ENCODE assay signal across 8 cellular contexts in the genomic region with DNA sequence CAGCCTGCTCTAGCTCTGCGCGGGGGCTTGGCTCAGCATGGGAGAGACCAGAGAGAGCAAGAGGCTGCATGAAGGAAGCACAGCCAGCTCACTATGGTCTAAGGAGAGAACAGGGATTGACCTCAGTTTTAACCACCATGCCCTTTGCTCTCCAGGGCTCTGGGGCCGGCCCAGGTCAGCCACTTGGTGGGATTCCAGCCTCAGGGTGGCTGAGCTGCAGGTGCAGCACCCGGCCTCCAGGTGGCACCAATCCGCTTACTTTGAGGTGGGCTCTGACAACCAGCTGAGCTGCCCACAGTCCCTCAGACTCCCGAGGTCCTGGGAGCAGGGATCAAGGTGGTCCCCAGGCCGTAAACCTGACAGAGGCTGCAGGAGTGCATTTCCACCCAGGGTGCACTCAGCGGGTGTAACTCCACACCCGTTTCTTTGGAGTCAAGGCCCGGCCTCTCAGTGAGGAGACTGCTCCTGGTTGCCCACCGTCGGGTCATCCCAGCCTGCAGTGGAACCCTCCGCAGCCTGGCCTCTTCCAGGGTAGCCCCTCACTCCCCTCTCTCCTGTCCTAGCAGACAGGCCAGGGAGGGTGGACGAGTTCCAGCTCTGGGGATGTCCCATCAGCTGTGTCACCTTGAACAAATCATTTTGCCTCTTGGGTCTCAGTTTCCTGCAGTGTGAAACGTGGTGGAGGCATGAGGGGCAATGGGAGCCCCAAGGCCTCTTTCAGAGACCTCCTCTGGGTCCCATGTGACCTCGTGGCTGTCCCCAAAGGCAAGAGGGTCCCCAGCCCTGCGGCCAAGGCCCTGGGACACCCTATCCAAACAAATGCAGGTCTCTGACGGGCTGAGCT. TPM values are rescaled to one million over a fixed set of nuclear protein-coding genes. Genes with fewer than 3 reads are reported as not detected.
DNase-seq lines count a peak whose midpoint lies in the region; ATAC-seq and TF ChIP-seq lines count a peak whose summit lies in the region.

No MANE protein-coding gene starts in this region.

- H4K20me1 ChIP-seq in BLaER1 (no peaks in the 10 kb centered on the region; the same call in 1 of the 2 replicates), OCI-LY3 (ENCODE audit: insufficient read depth, low read length) (no peaks in the 10 kb centered on the region)

- no peaks in the 10 kb centered on the region for H3K9me3 Mint-ChIP-seq in activated T-cell treated with anti-CD3 and anti-CD28 coated beads, Interleukin-2, amount 50 U/mL, for 4 hours

- peaks cover 7% of the 10 kb centered on the region for H3K4me1 Mint-ChIP-seq in activated T-cell treated with anti-CD3 and anti-CD28 coated beads, Interleukin-2, amount 50 U/mL, for 4 hours (ENCODE audit: low read depth)

- H3K9me3 ChIP-seq in BLaER1 (no peaks in the 10 kb centered on the region), OCI-LY3 (ENCODE audit: insufficient read depth, low read length) (no peaks in the 10 kb centered on the region), neutrophil (no peaks in the 10 kb centered on the region), tibial nerve (no peaks in the 10 kb centered on the region)

- H3K9ac ChIP-seq in BLaER1 (peak overlapping the region; percentile 84), OCI-LY3 (ENCODE audit: low read length) (no peak overlapping the region)

- peak; percentile 48 for DNase-seq in activated T-cell treated with anti-CD3 and anti-CD28 coated beads, Interleukin-2, amount 50 U/mL, for 4 hours
- DNase-seq in fibroblast of peridontal ligament (ENCODE audit: extremely low read depth) (peak; percentile 40), tibial nerve (ENCODE audit: low spot score in 2 of 2) (peak in 1 of 2 donors; percentile 43)

- H3K27ac ChIP-seq in BLaER1 = peak overlapping the region; percentile 88
- H3K27ac ChIP-seq in OCI-LY3 (ENCODE audit: low read length) = no peak overlapping the region
- no peak overlapping the region for H3K27ac ChIP-seq in neutrophil
- no peak overlapping the region for H3K27ac ChIP-seq in tibial nerve

- H3K36me3 Mint-ChIP-seq in activated T-cell treated with anti-CD3 and anti-CD28 coated beads, Interleukin-2, amount 50 U/mL, for 4 hours (ENCODE audit: insufficient read depth) = no peaks in the 10 kb centered on the region

- TF ChIP-seq CTCF in OCI-LY3 (IDR thresholded peaks at IDR 0.05; ENCODE audit: low read depth, low read length) = peak; percentile 82
- peak; percentile 72 for TF ChIP-seq CTCF in neutrophil (IDR thresholded peaks at IDR 0.05)
- TF ChIP-seq CTCF in tibial nerve (IDR thresholded peaks at IDR 0.05) = peak; percentile 72 to 89 (median 82)

- H3K4me3 ChIP-seq in BLaER1 (peak overlapping the region; percentile 81), OCI-LY3 (ENCODE audit: low read length) (no peak overlapping the region), neutrophil (ENCODE audit: low read depth in 1 of 2, low read length in 1 of 2) (no peak overlapping the region), tibial nerve (peak overlapping the region in 2 of 4 donors; percentile 9 to 43)

- peak; percentile 53 for ATAC-seq in GM21390 (IDR thresholded peaks at IDR 0.05; ENCODE audit: unreplicated experiment)
- ATAC-seq in activated T-cell treated with anti-CD3 and anti-CD28 coated beads, Interleukin-2, amount 50 U/mL, for 4 hours = peak; percentile 57 to 65
- no peak for ATAC-seq in HG02884 (IDR thresholded peaks at IDR 0.05; ENCODE audit: unreplicated experiment)

- 25 to 28% methylated on average over 14 to 18 of the region's 18 CpGs for WGBS in tibial nerve, 2 donors

- no peak overlapping the region for H2AFZ ChIP-seq in OCI-LY3 (ENCODE audit: low read depth, low read length)

- peaks cover 26% of the 10 kb centered on the region for H3K27me3 Mint-ChIP-seq in activated T-cell treated with anti-CD3 and anti-CD28 coated beads, Interleukin-2, amount 50 U/mL, for 4 hours (ENCODE audit: low read depth)

- no peak for TF ChIP-seq EP300 in tibial nerve (IDR thresholded peaks at IDR 0.05)

- no peaks in the 10 kb centered on the region for H3K27me3 ChIP-seq in BLaER1
- H3K27me3 ChIP-seq in OCI-LY3 (ENCODE audit: low read depth, low read length) = peaks cover 24% of the 10 kb centered on the region
- peaks cover 56% of the 10 kb centered on the region for H3K27me3 ChIP-seq in neutrophil
- H3K27me3 ChIP-seq in tibial nerve = peaks cover 0 to 35% of the 10 kb centered on the region in 2 donors

- H3K4me1 ChIP-seq in BLaER1 (peaks cover 60% of the 10 kb centered on the region), OCI-LY3 (ENCODE audit: low read length) (no peaks in the 10 kb centered on the region), neutrophil (ENCODE audit: control insufficient read depth in 1 of 2, insufficient read depth in 1 of 2, low read depth in 1 of 2, low read length in 1 of 2) (no peaks in the 10 kb centered on the region), tibial nerve (peaks cover 0 to 18% (median 0%) of the 10 kb centered on the region in 4 donors)

- no peaks in the 10 kb centered on the region for H3K79me2 ChIP-seq in OCI-LY3 (ENCODE audit: low read length)

- 0 out of 2 replicates have a peak, but pooled peaks cover 4% of the 10 kb centered on the region for H3K36me3 ChIP-seq in BLaER1
- no peaks in the 10 kb centered on the region for H3K36me3 ChIP-seq in OCI-LY3 (replicated peaks; ENCODE audit: low read depth, low read length)
- H3K36me3 ChIP-seq in neutrophil = no peaks in the 10 kb centered on the region
- no peaks in the 10 kb centered on the region for H3K36me3 ChIP-seq in tibial nerve

- H3K4me3 Mint-ChIP-seq in activated T-cell treated with anti-CD3 and anti-CD28 coated beads, Interleukin-2, amount 50 U/mL, for 4 hours = peak overlapping the region; percentile 61

- no peak for TF ChIP-seq POLR2A in tibial nerve (IDR thresholded peaks at IDR 0.05)

- H3K4me2 ChIP-seq in BLaER1 = peak overlapping the region; percentile 97
- no peak overlapping the region for H3K4me2 ChIP-seq in OCI-LY3 (ENCODE audit: low read length)

RNA-seq across cellular contexts. Expression of a gene that starts 0.6 kb away (rescaled TPM):
- total RNA-seq in activated T-cell treated with anti-CD3 and anti-CD28 coated beads, Interleukin-2, amount 50 U/mL, for 4 hours = under 1 TPM in 2 of 3 donors, not detected in 1; 0.08 to 0.21 TPM
- under 1 TPM in 1 of 4 donors, not detected in 3; 0.42 TPM for total RNA-seq in tibial nerve

RNA-seq across cellular contexts. Expression of a gene that starts 32.6 kb away (rescaled TPM):
- total RNA-seq in activated T-cell treated with anti-CD3 and anti-CD28 coated beads, Interleukin-2, amount 50 U/mL, for 4 hours = 100 to 1,000 TPM; 304 to 352 (median 331) TPM
- total RNA-seq in tibial nerve = 10 to 100 TPM in 1 of 4 donors, 1 to 10 TPM in 3; 1.2 to 13.8 (median 6.8) TPM

RNA-seq across cellular contexts. Expression of a gene that starts 48.5 kb away (rescaled TPM):
- total RNA-seq in activated T-cell treated with anti-CD3 and anti-CD28 coated beads, Interleukin-2, amount 50 U/mL, for 4 hours = 10 to 100 TPM; 48.9 to 55.0 (median 52.1) TPM
- 10 to 100 TPM; 35.0 to 64.5 (median 49.3) TPM for total RNA-seq in tibial nerve

Comparison
In these comparisons a context has a peak if more than half of its experiments do, and no peak if none do; other contexts are left out.
1. RNA of a gene that starts 32.6 kb away (total RNA-seq): 304 to 352 TPM in activated T-cell treated with anti-CD3 and anti-CD28 coated beads, Interleukin-2, amount 50 U/mL, for 4 hours; 1.2 to 13.8 TPM in tibial nerve; every median in the first group is over 10 times any median in the second.
2. Peak in every context shown above with its lines, with median percentiles within 50 percentile points of each other: CTCF ChIP-seq.